In genomic region chr2:149329068-149329467, GRCh38 we compare ENCODE assay signal across 8 cellular contexts. TPM values are rescaled to one million over a fixed set of nuclear protein-coding genes. Genes with fewer than 3 reads are reported as not detected.
DNase-seq lines count a peak whose midpoint lies in the region; ATAC-seq and TF ChIP-seq lines count a peak whose summit lies in the region.

No MANE protein-coding gene starts in this region.

- H3K36me3 ChIP-seq in Peyer's patch (no peaks in the 10 kb centered on the region), suprapubic skin (no peaks in the 10 kb centered on the region)

- H3K36me3 Mint-ChIP-seq in activated naive CD8-positive, alpha-beta T cell, result no peaks in the 10 kb centered on the region
- no peaks in the 10 kb centered on the region for H3K36me3 Mint-ChIP-seq in activated naive CD8-positive, alpha-beta T cell treated with anti-CD3 and anti-CD28 coated beads, Interleukin-2, amount 50 U/mL, for 24 hours (ENCODE audit: low read depth)

- no peak for TF ChIP-seq EP300 in suprapubic skin (IDR thresholded peaks at IDR 0.05)

- no peak for ATAC-seq in activated naive CD8-positive, alpha-beta T cell treated with anti-CD3 and anti-CD28 coated beads, Interleukin-2, amount 50 U/mL, for 24 hours

- H3K4me3 ChIP-seq in Peyer's patch (peak overlapping the region in 2 of 4 donors; percentile 77 to 91), suprapubic skin (peak overlapping the region; percentile 71)

- no peaks in the 10 kb centered on the region for H3K9me3 Mint-ChIP-seq in activated naive CD8-positive, alpha-beta T cell (ENCODE audit: low read depth)
- no peaks in the 10 kb centered on the region for H3K9me3 Mint-ChIP-seq in activated naive CD8-positive, alpha-beta T cell treated with anti-CD3 and anti-CD28 coated beads, Interleukin-2, amount 50 U/mL, for 24 hours

- H3K27ac ChIP-seq in Peyer's patch (no peak overlapping the region), suprapubic skin (no peak overlapping the region)

- peak overlapping the region; percentile 41 for H3K4me3 Mint-ChIP-seq in activated naive CD8-positive, alpha-beta T cell
- H3K4me3 Mint-ChIP-seq in activated naive CD8-positive, alpha-beta T cell treated with anti-CD3 and anti-CD28 coated beads, Interleukin-2, amount 50 U/mL, for 24 hours, result no peak overlapping the region

- H3K27ac Mint-ChIP-seq in activated naive CD8-positive, alpha-beta T cell, result no peak overlapping the region
- H3K27ac Mint-ChIP-seq in activated naive CD8-positive, alpha-beta T cell treated with anti-CD3 and anti-CD28 coated beads, Interleukin-2, amount 50 U/mL, for 24 hours, result no peak overlapping the region

- H3K27me3 ChIP-seq in Peyer's patch (no peaks in the 10 kb centered on the region), suprapubic skin (peaks cover 18% of the 10 kb centered on the region)

- TF ChIP-seq POLR2A in Peyer's patch (IDR thresholded peaks at IDR 0.05), result no peak
- no peak for TF ChIP-seq POLR2A in suprapubic skin (IDR thresholded peaks at IDR 0.05)

- TF ChIP-seq CTCF in Peyer's patch (IDR thresholded peaks at IDR 0.05) (peak in 4 of 6 experiments; percentile 15 to 44 (median 32)), suprapubic skin (IDR thresholded peaks at IDR 0.05) (no peak)

- peaks cover 37% of the 10 kb centered on the region for H3K27me3 Mint-ChIP-seq in activated naive CD8-positive, alpha-beta T cell
- peaks cover 59% of the 10 kb centered on the region for H3K27me3 Mint-ChIP-seq in activated naive CD8-positive, alpha-beta T cell treated with anti-CD3 and anti-CD28 coated beads, Interleukin-2, amount 50 U/mL, for 24 hours

- no peak for DNase-seq in activated naive CD8-positive, alpha-beta T cell treated with anti-CD3 and anti-CD28 coated beads, Interleukin-2, amount 50 U/mL, for 24 hours
- DNase-seq in Peyer's patch (no peak), foreskin melanocyte (peak; percentile 7), suprapubic skin (ENCODE audit: low spot score in 2 of 2) (no peak), COLO829 (ENCODE audit: low spot score) (no peak)
- no peak for DNase-seq in stimulated activated CD4-positive, alpha-beta T cell treated with anti-CD3 and anti-CD28 coated beads, Interleukin-15, amount 100 ng/mL, for 24 hours
- no peak for DNase-seq in stimulated activated CD4-positive, alpha-beta T cell treated with anti-CD3 and anti-CD28 coated beads, Interleukin-12 subunit alpha, Interleukin-12 subunit beta, amount 100 ng/mL, for 4 hours

- no peaks in the 10 kb centered on the region for H3K9me3 ChIP-seq in Peyer's patch
- H3K9me3 ChIP-seq in suprapubic skin, result no peaks in the 10 kb centered on the region

- WGBS in suprapubic skin, result 20% methylated on average over 8 of the region's 8 CpGs

- peaks cover 8% of the 10 kb centered on the region for H3K4me1 Mint-ChIP-seq in activated naive CD8-positive, alpha-beta T cell (ENCODE audit: low read depth)
- no peaks in the 10 kb centered on the region for H3K4me1 Mint-ChIP-seq in activated naive CD8-positive, alpha-beta T cell treated with anti-CD3 and anti-CD28 coated beads, Interleukin-2, amount 50 U/mL, for 24 hours

- H3K4me1 ChIP-seq in Peyer's patch (peaks cover 0 to 15% (median 2%) of the 10 kb centered on the region in 4 donors), suprapubic skin (peaks cover 24% of the 10 kb centered on the region)

RNA-seq across cellular contexts. Expression of gene LYPD6, which starts 1.3 kb away (rescaled TPM):
- total RNA-seq in Peyer's patch (1 to 10 TPM in 2 of 4 donors, under 1 TPM in 1, not detected in 1; 0.85 to 2.1 (median 1.6) TPM), suprapubic skin (1 to 10 TPM in 1 of 4 donors, under 1 TPM in 2, not detected in 1; 0.45 to 1.9 (median 0.93) TPM)

Comparison
In these comparisons a context has a peak if more than half of its experiments do, and no peak if none do; other contexts are left out.
1. CTCF ChIP-seq: peak in Peyer's patch (4 of 6); none in suprapubic skin (0 of 2).